In the genomic region with DNA sequence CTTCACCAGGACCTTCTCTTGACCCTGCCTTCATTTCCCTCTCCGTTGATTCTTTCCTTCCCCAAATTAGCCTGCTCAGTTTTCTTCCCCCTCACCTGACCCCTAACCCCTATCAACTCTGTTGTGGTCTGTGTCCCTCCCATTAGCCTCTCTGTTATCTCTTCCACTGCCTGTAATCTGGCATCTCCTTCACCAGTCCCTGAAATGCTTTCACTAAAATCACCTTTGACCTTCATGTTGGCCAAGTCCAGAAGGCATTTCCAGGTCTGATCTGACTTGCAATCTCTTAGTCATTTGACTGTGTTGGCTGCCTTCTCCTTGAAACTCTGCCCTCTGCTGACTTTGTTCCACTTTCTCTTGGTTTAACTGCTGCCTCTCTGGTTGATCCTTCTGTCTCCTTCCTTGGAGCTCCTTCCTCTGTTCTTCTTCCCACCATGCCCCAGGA, we compare ENCODE assay signal across 7 cellular contexts. TPM values are rescaled to one million over a fixed set of nuclear protein-coding genes. Genes with fewer than 3 reads are reported as not detected.
DNase-seq lines count a peak whose midpoint lies in the region; ATAC-seq and FAIRE-seq lines count a peak whose summit lies in the region.

No MANE protein-coding gene starts in this region.

- peaks cover 14% of the 10 kb centered on the region for H3K36me3 Mint-ChIP-seq in activated CD8-positive, alpha-beta T cell treated with anti-CD3 and anti-CD28 coated beads, Interleukin-2, amount 10 ng/mL, durations not matched to agents 7 days and 5 days (ENCODE audit: low read depth)

- peak overlapping the region; percentile 46 for H3K4me3 Mint-ChIP-seq in activated CD8-positive, alpha-beta T cell treated with anti-CD3 and anti-CD28 coated beads, Interleukin-2, amount 10 ng/mL, durations not matched to agents 7 days and 5 days

- peak; percentile 30 for FAIRE-seq in G401.6 (lab: Jason Lieb, UNC)

- POLR2A ChIA-PET in activated CD8-positive, alpha-beta T cell treated with anti-CD3 and anti-CD28 coated beads, Interleukin-2, amount 10 ng/mL, durations not matched to agents 7 days and 5 days (lab: Charles Lee): no interaction called here

- DNase-seq in KBM-7 (peak; percentile 62), Right ventricle myocardium superior (no peak), renal cortical epithelial cell (ENCODE audit: low read depth) (peak; percentile 79), superior temporal gyrus (ENCODE audit: extremely low spot score) (no peak), NCI-H1436 treated with DMSO at 0.1 percent for 48 hours (lab: John Stamatoyannopoulos, UW) (no peak)
- DNase-seq in activated CD8-positive, alpha-beta T cell treated with anti-CD3 and anti-CD28 coated beads, Interleukin-2, amount 10 ng/mL, durations not matched to agents 7 days and 5 days: peak; percentile 40

- peak overlapping the region; percentile 31 for H3K27ac Mint-ChIP-seq in activated CD8-positive, alpha-beta T cell treated with anti-CD3 and anti-CD28 coated beads, Interleukin-2, amount 10 ng/mL, durations not matched to agents 7 days and 5 days

- intact Hi-C loops in Right ventricle myocardium superior (cut with DNase I): no loop called here

- ATAC-seq in activated CD8-positive, alpha-beta T cell treated with anti-CD3 and anti-CD28 coated beads, Interleukin-2, amount 10 ng/mL, durations not matched to agents 7 days and 5 days: peak; percentile 48
- ATAC-seq in Right ventricle myocardium superior (ENCODE audit: poor library complexity): peak; percentile 60

- CTCF ChIA-PET in activated CD8-positive, alpha-beta T cell treated with anti-CD3 and anti-CD28 coated beads, Interleukin-2, amount 10 ng/mL, durations not matched to agents 7 days and 5 days (lab: Charles Lee): interaction anchor here (0.7 to 13.1 kb wide), 9 partner anchors 18 to 128 kb away, joined by 3 to 158 read pairs (median 4); partner anchors contain the start of gene ATP8B2

- in situ Hi-C loops in KBM-7 (cut with MboI; ENCODE audit: low pct_unique_long_range_greater_than_20kb, low sequenced_read_pairs): no loop called here

- peaks cover 22% of the 10 kb centered on the region for H3K4me1 Mint-ChIP-seq in activated CD8-positive, alpha-beta T cell treated with anti-CD3 and anti-CD28 coated beads, Interleukin-2, amount 10 ng/mL, durations not matched to agents 7 days and 5 days (ENCODE audit: low read depth)

- H3K27me3 Mint-ChIP-seq in activated CD8-positive, alpha-beta T cell treated with anti-CD3 and anti-CD28 coated beads, Interleukin-2, amount 10 ng/mL, durations not matched to agents 7 days and 5 days (ENCODE audit: low read depth): peaks cover 23% of the 10 kb centered on the region

- H3K9me3 Mint-ChIP-seq in activated CD8-positive, alpha-beta T cell treated with anti-CD3 and anti-CD28 coated beads, Interleukin-2, amount 10 ng/mL, durations not matched to agents 7 days and 5 days (ENCODE audit: insufficient read depth): no peaks in the 10 kb centered on the region

RNA-seq across cellular contexts. Expression of gene ATP8B2, which starts 28.2 kb away (rescaled TPM):
- 10 to 100 TPM; 65.3 to 71.6 TPM for total RNA-seq in activated CD8-positive, alpha-beta T cell treated with anti-CD3 and anti-CD28 coated beads, Interleukin-2, amount 10 ng/mL, durations not matched to agents 7 days and 5 days
- total RNA-seq in Right ventricle myocardium superior: 11.0 TPM
- 46.3 and 58.7 TPM in 2 replicates for total RNA-seq in renal cortical epithelial cell

RNA-seq across cellular contexts. Expression of gene AQP10, which starts 32.6 kb away (rescaled TPM):
- not detected for total RNA-seq in activated CD8-positive, alpha-beta T cell treated with anti-CD3 and anti-CD28 coated beads, Interleukin-2, amount 10 ng/mL, durations not matched to agents 7 days and 5 days
- total RNA-seq in Right ventricle myocardium superior (0.08 TPM), renal cortical epithelial cell (not detected in 2 replicates)

RNA-seq across cellular contexts. Expression of gene IL6R, which starts 51.7 kb away (rescaled TPM):
- under 1 TPM; 0.16 to 0.53 TPM for total RNA-seq in activated CD8-positive, alpha-beta T cell treated with anti-CD3 and anti-CD28 coated beads, Interleukin-2, amount 10 ng/mL, durations not matched to agents 7 days and 5 days
- 10.3 TPM for total RNA-seq in Right ventricle myocardium superior
- total RNA-seq in renal cortical epithelial cell: 13.9 and 14.6 TPM in 2 replicates

Comparison
In these comparisons a context has a peak if more than half of its experiments do, and no peak if none do; other contexts are left out.
1. DNase-seq: peak in KBM-7 (single experiment), activated CD8-positive, alpha-beta T cell treated with anti-CD3 and anti-CD28 coated beads, Interleukin-2, amount 10 ng/mL, durations not matched to agents 7 days and 5 days (single experiment) and renal cortical epithelial cell (single experiment); none in Right ventricle myocardium superior (single experiment), superior temporal gyrus (single experiment) and NCI-H1436 treated with DMSO at 0.1 percent for 48 hours (single experiment).